ENCODE assay signal across 13 cellular contexts in the genomic region with DNA sequence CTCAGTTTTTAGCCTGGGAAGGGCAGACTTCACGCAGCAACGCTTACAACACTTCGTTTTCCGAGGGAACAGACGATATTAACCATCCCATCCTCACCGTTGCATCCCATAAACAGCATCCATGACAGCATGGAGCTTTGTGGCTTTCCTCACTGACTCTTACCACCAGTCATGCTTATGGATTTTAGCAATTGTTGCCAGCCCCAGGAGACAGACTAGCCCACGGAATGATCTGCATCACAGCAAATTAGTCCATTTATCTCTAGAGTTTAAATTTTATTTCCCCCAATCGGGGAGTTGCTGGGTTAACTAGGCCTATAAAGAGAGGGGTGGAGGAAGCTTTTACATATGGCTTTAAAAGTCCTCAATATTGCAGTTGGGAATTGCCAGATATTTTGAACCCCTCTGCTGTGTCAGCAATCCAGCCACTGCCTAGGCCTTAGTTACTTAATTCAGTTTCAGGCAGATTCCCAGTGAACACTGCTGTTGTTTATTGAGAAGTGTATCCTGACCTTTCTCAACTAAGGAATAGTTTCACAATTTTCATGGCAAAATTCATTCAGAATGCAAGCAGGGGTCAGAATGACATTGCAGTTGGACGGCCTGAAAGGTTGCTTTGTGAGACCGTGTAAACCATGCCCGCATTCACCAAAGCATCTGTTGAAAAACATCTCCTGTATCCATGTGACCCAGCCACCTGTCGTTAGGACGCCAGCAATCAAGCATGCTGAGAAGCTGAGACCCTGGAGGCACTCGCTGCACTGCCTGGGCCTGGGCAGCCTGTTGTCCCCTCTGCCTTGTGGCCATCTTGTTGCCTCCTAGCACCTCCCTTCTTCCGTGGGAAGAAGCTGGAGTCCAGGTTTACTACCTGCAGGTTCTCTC.
DNase-seq lines count a peak whose midpoint lies in the region; ATAC-seq and TF ChIP-seq lines count a peak whose summit lies in the region.
"Had no signal": no experiment of that assay in that cellular context is flagged by ENCODE, and none has a peak within 500 bp of the region (broad histone marks: within the 10 kb centered on the region; RNA-seq: fewer than 3 reads in every experiment).

No MANE protein-coding gene starts in this region.

- H3K79me2 ChIP-seq in SK-N-SH (ENCODE audit: insufficient read depth): no peaks in the 10 kb centered on the region; the same call in 1 of the 2 replicates

- TF ChIP-seq RAD21 in SK-N-SH (IDR thresholded peaks at IDR 0.05; ENCODE audit: low read length): no peak

- H3K9me2 ChIP-seq in SK-N-SH: no peaks in the 10 kb centered on the region

- no peak for TF ChIP-seq CTCF in glutamatergic neuron (IDR thresholded peaks at IDR 0.05; ENCODE audit: partially characterized antibody, unreplicated experiment)
- TF ChIP-seq CTCF in SK-N-SH (IDR thresholded peaks at IDR 0.05): no peak

- ATAC-seq in sciatic nerve: peak; percentile 86
- no peak for ATAC-seq in GM19328 (IDR thresholded peaks at IDR 0.05; ENCODE audit: unreplicated experiment)

- peaks cover 11% of the 10 kb centered on the region for H3K4me1 Mint-ChIP-seq in glutamatergic neuron (ENCODE audit: low read depth, unreplicated experiment)

- peaks cover 0 to 3% of the 10 kb centered on the region in 2 experiments for H3K36me3 ChIP-seq in SK-N-SH (replicated peaks in 1 of 2; ENCODE audit: control insufficient read depth in 1 of 2, insufficient read depth in 2 of 2, low read length in 1 of 2)
- H3K36me3 ChIP-seq: tibial nerve had no signal

- H3K27me3 ChIP-seq in SK-N-SH (ENCODE audit: insufficient read depth): no peaks in the 10 kb centered on the region
- H3K27me3 ChIP-seq: tibial nerve had no signal

- no peaks in the 10 kb centered on the region for H3K9me3 ChIP-seq in SK-N-SH
- H3K9me3 ChIP-seq: tibial nerve had no signal

- peaks cover 10 to 23% of the 10 kb centered on the region in 2 experiments; a peak in 2 of 4 replicates for H3K4me1 ChIP-seq in SK-N-SH (ENCODE audit: control insufficient read depth in 1 of 2, insufficient read depth in 2 of 2, low read depth in 1 of 2, low read length in 1 of 2)

- no peaks in the 10 kb centered on the region for H3K36me3 Mint-ChIP-seq in glutamatergic neuron (ENCODE audit: unreplicated experiment)

- H3K4me2 ChIP-seq in SK-N-SH: no peak overlapping the region
- H3K4me2 ChIP-seq: smooth muscle cell had no signal

- CTCF ChIA-PET in SK-N-SH (lab: Yijun Ruan, JAX): interaction anchor here (0.6 to 1.9 kb wide), 6 partner anchors 8 to 253 kb away, joined by 3 to 7 read pairs (median 4); no protein-coding TSS in a partner anchor

- no peak overlapping the region for H3K4me3 ChIP-seq in SK-N-SH (ENCODE audit: low read depth in 2 of 2, low read length in 1 of 2)
- H3K4me3 ChIP-seq: smooth muscle cell, tibial nerve had no signal

- in situ Hi-C loops in SK-MEL-5 (cut with HindIII; ENCODE audit: low pct_unique_long_range_greater_than_20kb, low sequenced_read_pairs): no loop called here

- no peaks in the 10 kb centered on the region for H3K27me3 Mint-ChIP-seq in glutamatergic neuron (ENCODE audit: unreplicated experiment)

- H4K20me1 ChIP-seq in SK-N-SH (ENCODE audit: insufficient read depth): no peaks in the 10 kb centered on the region

- DNase-seq in LHCN-M2 (ENCODE audit: low read depth) (peak; percentile 44), SK-MEL-5 (ENCODE audit: low read depth, low spot score) (peak; percentile 31), glutamatergic neuron (peak; percentile 45), sciatic nerve (ENCODE audit: low spot score) (no peak), kidney tubule cell (ENCODE audit: low spot score) (no peak), SK-N-SH (no peak)
- DNase-seq: activated CD4-positive, CD25-positive, alpha-beta regulatory T cell; NCI-H2107; occipital lobe had no signal

- H3K27ac Mint-ChIP-seq in glutamatergic neuron (ENCODE audit: unreplicated experiment): peak overlapping the region; percentile 35

- H3K27ac ChIP-seq in SK-N-SH (ENCODE audit: low read depth in 2 of 2, low read length in 1 of 2): peak overlapping the region in 1 of 2 experiments; percentile 7; a peak in 2 of 4 replicates
- H3K27ac ChIP-seq: C4-2B had no signal

- TF ChIP-seq EP300 in SK-N-SH (IDR thresholded peaks at IDR 0.05; ENCODE audit: borderline replicate concordance in 1 of 2, low read depth in 1 of 2, low read length in 1 of 2): no peak

- POLR2A ChIA-PET in SK-N-SH (lab: Yijun Ruan, JAX): no interaction called here

- 94% methylated on average over 15 of the region's 15 CpGs for WGBS in SK-N-SH (ENCODE audit: low lambda C conversion rate)

- no peak overlapping the region for H3K9ac ChIP-seq in SK-N-SH

- H3K9me3 Mint-ChIP-seq in glutamatergic neuron (ENCODE audit: unreplicated experiment): peaks cover 2% of the 10 kb centered on the region

- intact Hi-C loops in sciatic nerve (cut with DNase I): loop anchor here (5.0 kb wide), 1 partner anchor 253 kb away; a partner anchor contains a TSS

- H3K4me3 Mint-ChIP-seq in glutamatergic neuron (ENCODE audit: unreplicated experiment): peak overlapping the region; percentile 34

- H2AFZ ChIP-seq in SK-N-SH (ENCODE audit: low read depth): no peak overlapping the region

- H3F3A ChIP-seq in SK-N-SH (replicated peaks; ENCODE audit: insufficient read depth): peaks cover 9% of the 10 kb centered on the region

TF ChIP-seq in SK-N-SH, 30 proteins besides CTCF, POLR2A, EP300 and RAD21:
- TF ChIP-seq, protein P1, sequence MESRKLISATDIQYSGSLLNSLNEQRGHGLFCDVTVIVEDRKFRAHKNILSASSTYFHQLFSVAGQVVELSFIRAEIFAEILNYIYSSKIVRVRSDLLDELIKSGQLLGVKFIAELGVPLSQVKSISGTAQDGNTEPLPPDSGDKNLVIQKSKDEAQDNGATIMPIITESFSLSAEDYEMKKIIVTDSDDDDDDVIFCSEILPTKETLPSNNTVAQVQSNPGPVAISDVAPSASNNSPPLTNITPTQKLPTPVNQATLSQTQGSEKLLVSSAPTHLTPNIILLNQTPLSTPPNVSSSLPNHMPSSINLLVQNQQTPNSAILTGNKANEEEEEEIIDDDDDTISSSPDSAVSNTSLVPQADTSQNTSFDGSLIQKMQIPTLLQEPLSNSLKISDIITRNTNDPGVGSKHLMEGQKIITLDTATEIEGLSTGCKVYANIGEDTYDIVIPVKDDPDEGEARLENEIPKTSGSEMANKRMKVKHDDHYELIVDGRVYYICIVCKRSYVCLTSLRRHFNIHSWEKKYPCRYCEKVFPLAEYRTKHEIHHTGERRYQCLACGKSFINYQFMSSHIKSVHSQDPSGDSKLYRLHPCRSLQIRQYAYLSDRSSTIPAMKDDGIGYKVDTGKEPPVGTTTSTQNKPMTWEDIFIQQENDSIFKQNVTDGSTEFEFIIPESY (IDR thresholded peaks at IDR 0.05; ENCODE audit: borderline replicate concordance, low read depth): no peak
- TF ChIP-seq JUND (IDR thresholded peaks at IDR 0.05) (no peak), POLR2AphosphoS5 (IDR thresholded peaks at IDR 0.05; ENCODE audit: low read depth, low read length) (no peak), RFX5 (IDR thresholded peaks at IDR 0.05; ENCODE audit: low read length) (no peak), RCOR1 (IDR thresholded peaks at IDR 0.05; ENCODE audit: low read length) (no peak), FOXM1 (IDR thresholded peaks at IDR 0.05; ENCODE audit: low read depth) (no peak), TEAD4 (IDR thresholded peaks at IDR 0.05; ENCODE audit: borderline replicate concordance, insufficient read depth) (no peak), MEF2A (IDR thresholded peaks at IDR 0.05; ENCODE audit: borderline replicate concordance, low read depth) (no peak), EZH2phosphoT487 (IDR thresholded peaks at IDR 0.05; ENCODE audit: borderline replicate concordance, low read depth) (no peak)
- TF ChIP-seq, protein P2, sequence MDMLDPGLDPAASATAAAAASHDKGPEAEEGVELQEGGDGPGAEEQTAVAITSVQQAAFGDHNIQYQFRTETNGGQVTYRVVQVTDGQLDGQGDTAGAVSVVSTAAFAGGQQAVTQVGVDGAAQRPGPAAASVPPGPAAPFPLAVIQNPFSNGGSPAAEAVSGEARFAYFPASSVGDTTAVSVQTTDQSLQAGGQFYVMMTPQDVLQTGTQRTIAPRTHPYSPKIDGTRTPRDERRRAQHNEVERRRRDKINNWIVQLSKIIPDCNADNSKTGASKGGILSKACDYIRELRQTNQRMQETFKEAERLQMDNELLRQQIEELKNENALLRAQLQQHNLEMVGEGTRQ (IDR thresholded peaks at IDR 0.05; ENCODE audit: borderline replicate concordance, low read depth, low read length): no peak
- TF ChIP-seq, protein P3, sequence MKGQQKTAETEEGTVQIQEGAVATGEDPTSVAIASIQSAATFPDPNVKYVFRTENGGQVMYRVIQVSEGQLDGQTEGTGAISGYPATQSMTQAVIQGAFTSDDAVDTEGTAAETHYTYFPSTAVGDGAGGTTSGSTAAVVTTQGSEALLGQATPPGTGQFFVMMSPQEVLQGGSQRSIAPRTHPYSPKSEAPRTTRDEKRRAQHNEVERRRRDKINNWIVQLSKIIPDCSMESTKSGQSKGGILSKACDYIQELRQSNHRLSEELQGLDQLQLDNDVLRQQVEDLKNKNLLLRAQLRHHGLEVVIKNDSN (IDR thresholded peaks at IDR 0.05; ENCODE audit: borderline replicate concordance, low read depth): no peak
- TF ChIP-seq, protein P4, sequence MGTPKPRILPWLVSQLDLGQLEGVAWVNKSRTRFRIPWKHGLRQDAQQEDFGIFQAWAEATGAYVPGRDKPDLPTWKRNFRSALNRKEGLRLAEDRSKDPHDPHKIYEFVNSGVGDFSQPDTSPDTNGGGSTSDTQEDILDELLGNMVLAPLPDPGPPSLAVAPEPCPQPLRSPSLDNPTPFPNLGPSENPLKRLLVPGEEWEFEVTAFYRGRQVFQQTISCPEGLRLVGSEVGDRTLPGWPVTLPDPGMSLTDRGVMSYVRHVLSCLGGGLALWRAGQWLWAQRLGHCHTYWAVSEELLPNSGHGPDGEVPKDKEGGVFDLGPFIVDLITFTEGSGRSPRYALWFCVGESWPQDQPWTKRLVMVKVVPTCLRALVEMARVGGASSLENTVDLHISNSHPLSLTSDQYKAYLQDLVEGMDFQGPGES (IDR thresholded peaks at IDR 0.05; ENCODE audit: low read depth, low read length): no peak

Comparison
In these comparisons a context has a peak if more than half of its experiments do, and no peak if none do; other contexts are left out.
1. DNase-seq: peak in LHCN-M2 (single experiment), SK-MEL-5 (single experiment) and glutamatergic neuron (single experiment); none in sciatic nerve (single experiment), kidney tubule cell (single experiment) and SK-N-SH (single experiment).